Comparison of ENCODE assay signal across 25 cellular contexts in genomic region chr12:81859521-81859920, GRCh38.
A peak's percentile ranks its signal among the peaks of the same experiment; 100 is the strongest.
DNase-seq lines count a peak whose midpoint lies in the region; ATAC-seq, FAIRE-seq and TF ChIP-seq lines count a peak whose summit lies in the region.
"Had no signal": no experiment of that assay in that cellular context is flagged by ENCODE, and none has a peak within 500 bp of the region (broad histone marks: within the 10 kb centered on the region; RNA-seq: fewer than 3 reads in every experiment).

No MANE protein-coding gene starts in this region.

- no peaks in the 10 kb centered on the region for H3K79me2 ChIP-seq in H9 (ENCODE audit: insufficient read depth, low read length)

- no peak overlapping the region for H4K5ac ChIP-seq in H9 (ENCODE audit: insufficient read length, low read depth, low read length)

- TF ChIP-seq CTCF in D721Med (IDR thresholded peaks at IDR 0.05; ENCODE audit: insufficient read depth, missing control alignments) (no peak), epithelial cell of esophagus (IDR thresholded peaks at IDR 0.05; ENCODE audit: insufficient read depth, low read depth, low read length, missing control alignments) (no peak), pancreas (IDR thresholded peaks at IDR 0.05) (no peak), H9 (conservative IDR thresholded peaks at IDR 0.05) (no peak)

- no peak overlapping the region for H2AK5ac ChIP-seq in H9 (ENCODE audit: insufficient read length, low read length)

- ATAC-seq in pancreas, result peak; percentile 69 to 93 (median 89)
- ATAC-seq in stimulated activated naive CD8-positive, alpha-beta T cell treated with anti-CD3 and anti-CD28 coated beads, Interleukin-15, amount 100 ng/mL, for 72 hours, result no peak
- no peak for ATAC-seq in activated naive CD4-positive, alpha-beta T cell treated with anti-CD3 and anti-CD28 coated beads, Interleukin-2, amount 50 U/mL, for 72 hours
- ATAC-seq: activated CD4-positive, alpha-beta T cell treated with anti-CD3 and anti-CD28 coated beads for 36 hours; right lobe of liver; stimulated activated naive B cell treated with anti-CD40 and anti-IgM and Interleukin-4, amounts not matched to agents 10 μg/mL and 1 μg/mL and 100 μg/mL, for 72 hours had no signal

- H3K23ac ChIP-seq in H9 (ENCODE audit: insufficient read length, low read depth, low read length), result no peak overlapping the region

- no peaks in the 10 kb centered on the region for H3K23me2 ChIP-seq in H9 (ENCODE audit: insufficient read length, low read depth, low read length, poor library complexity, severe bottlenecking)

- no peaks in the 10 kb centered on the region for H3K4me1 Mint-ChIP-seq in stimulated activated naive CD8-positive, alpha-beta T cell treated with anti-CD3 and anti-CD28 coated beads, Interleukin-15, amount 100 ng/mL, for 72 hours
- H3K4me1 Mint-ChIP-seq in H9, result peaks cover 7 to 10% of the 10 kb centered on the region in 2 experiments
- H3K4me1 Mint-ChIP-seq: activated CD4-positive, alpha-beta T cell treated with anti-CD3 and anti-CD28 coated beads for 36 hours; nephron progenitor cell; stimulated activated naive B cell treated with anti-CD40 and anti-IgM and Interleukin-4, amounts not matched to agents 10 μg/mL and 1 μg/mL and 100 μg/mL, for 72 hours had no signal

- H3K27me3 ChIP-seq in pancreas, result no peaks in the 10 kb centered on the region
- H3K27me3 ChIP-seq in H9 (ENCODE audit: insufficient read depth, low read length), result no peaks in the 10 kb centered on the region
- H3K27me3 ChIP-seq: BLaER1, ovary, right lobe of liver had no signal

- H2AFZ ChIP-seq in H9 (ENCODE audit: low read length), result no peak overlapping the region

- H3K4me3 ChIP-seq in epithelial cell of esophagus (ENCODE audit: low read length), result no peak overlapping the region
- no peak overlapping the region for H3K4me3 ChIP-seq in pancreas
- H3K4me3 ChIP-seq: BLaER1, lung, ovary, right lobe of liver had no signal

- H4K8ac ChIP-seq in H9 (replicated peaks; ENCODE audit: insufficient read length, low read depth, low read length), result no peak overlapping the region

- no peak overlapping the region for H3K9ac ChIP-seq in H9 (ENCODE audit: extremely low read depth, insufficient read length, low read length)
- H3K9ac ChIP-seq: BLaER1 had no signal

- H3K4me3 Mint-ChIP-seq in stimulated activated naive CD8-positive, alpha-beta T cell treated with anti-CD3 and anti-CD28 coated beads, Interleukin-15, amount 100 ng/mL, for 72 hours, result no peak overlapping the region
- no peak overlapping the region for H3K4me3 Mint-ChIP-seq in H9
- H3K4me3 Mint-ChIP-seq: activated CD4-positive, alpha-beta T cell treated with anti-CD3 and anti-CD28 coated beads for 36 hours; activated T-cell treated with anti-CD3 and anti-CD28 coated beads, Interleukin-2, amount 50 U/mL, for 24 hours; nephron progenitor cell; stimulated activated naive B cell treated with anti-CD40 and anti-IgM and Interleukin-4, amounts not matched to agents 10 μg/mL and 1 μg/mL and 100 μg/mL, for 72 hours; T-helper 1 cell treated with Interleukin-12 subunit alpha and Interleukin-12 subunit beta and Interleukin-4 antibody, amounts not matched to agents 30 μg/mL and 1 μg/mL, for 36 hours had no signal

- H3K18ac ChIP-seq in H9 (ENCODE audit: insufficient read length, low read depth, low read length), result no peak overlapping the region

- H3K4me2 ChIP-seq in H9 (ENCODE audit: insufficient read depth, insufficient read length, low read length), result no peak overlapping the region
- H3K4me2 ChIP-seq: BLaER1 had no signal

- H3K4me1 ChIP-seq in pancreas (peaks cover 0 to 3% (median 0%) of the 10 kb centered on the region in 3 donors), H9 (ENCODE audit: insufficient read depth, low read length) (no peaks in the 10 kb centered on the region)
- H3K4me1 ChIP-seq: BLaER1, right lobe of liver had no signal

- no peaks in the 10 kb centered on the region for H3K36me3 ChIP-seq in pancreas
- H3K36me3 ChIP-seq: BLaER1, ovary, right lobe of liver had no signal

- H3K4ac ChIP-seq in H9 (ENCODE audit: low read depth, low read length), result no peak overlapping the region

- H3K9me3 ChIP-seq in pancreas (no peaks in the 10 kb centered on the region), H9 (ENCODE audit: control insufficient read depth, low read depth, low read length) (no peaks in the 10 kb centered on the region)
- H3K9me3 ChIP-seq: BLaER1, ovary, right lobe of liver had no signal

- H3K56ac ChIP-seq in H9 (ENCODE audit: insufficient read length, low read depth, low read length), result no peak overlapping the region

- no peak overlapping the region for H2BK120ac ChIP-seq in H9 (ENCODE audit: low read depth, low read length, poor library complexity, severe bottlenecking)

- H2BK20ac ChIP-seq in H9 (ENCODE audit: low read depth, low read length, poor library complexity, severe bottlenecking), result no peak overlapping the region

- no peak overlapping the region for H3K14ac ChIP-seq in H9 (ENCODE audit: insufficient read depth, low read length)

- no peak overlapping the region for H4K91ac ChIP-seq in H9 (ENCODE audit: insufficient read length, low read depth, low read length)

- no peaks in the 10 kb centered on the region for H3K9me3 Mint-ChIP-seq in stimulated activated naive CD8-positive, alpha-beta T cell treated with anti-CD3 and anti-CD28 coated beads, Interleukin-15, amount 100 ng/mL, for 72 hours
- no peaks in the 10 kb centered on the region for H3K9me3 Mint-ChIP-seq in activated naive CD4-positive, alpha-beta T cell treated with anti-CD3 and anti-CD28 coated beads, Interleukin-2, amount 50 U/mL, for 72 hours
- no peaks in the 10 kb centered on the region for H3K9me3 Mint-ChIP-seq in H9
- H3K9me3 Mint-ChIP-seq: activated T-cell treated with anti-CD3 and anti-CD28 coated beads, Interleukin-2, amount 50 U/mL, for 24 hours; nephron progenitor cell; T-helper 1 cell treated with Interleukin-12 subunit alpha and Interleukin-12 subunit beta and Interleukin-4 antibody, amounts not matched to agents 30 μg/mL and 1 μg/mL, for 36 hours had no signal

- no peak overlapping the region for H2BK5ac ChIP-seq in H9 (ENCODE audit: insufficient read length, low read length)

- no peak overlapping the region for H3K27ac Mint-ChIP-seq in stimulated activated naive CD8-positive, alpha-beta T cell treated with anti-CD3 and anti-CD28 coated beads, Interleukin-15, amount 100 ng/mL, for 72 hours
- no peak overlapping the region for H3K27ac Mint-ChIP-seq in activated naive CD4-positive, alpha-beta T cell treated with anti-CD3 and anti-CD28 coated beads, Interleukin-2, amount 50 U/mL, for 72 hours
- H3K27ac Mint-ChIP-seq in H9, result no peak overlapping the region
- H3K27ac Mint-ChIP-seq: activated CD4-positive, alpha-beta T cell treated with anti-CD3 and anti-CD28 coated beads for 36 hours; activated T-cell treated with anti-CD3 and anti-CD28 coated beads, Interleukin-2, amount 50 U/mL, for 24 hours; nephron progenitor cell; stimulated activated naive B cell treated with anti-CD40 and anti-IgM and Interleukin-4, amounts not matched to agents 10 μg/mL and 1 μg/mL and 100 μg/mL, for 72 hours; T-helper 1 cell treated with Interleukin-12 subunit alpha and Interleukin-12 subunit beta and Interleukin-4 antibody, amounts not matched to agents 30 μg/mL and 1 μg/mL, for 36 hours had no signal

- no peak overlapping the region for H3K27ac ChIP-seq in pancreas
- H3K27ac ChIP-seq in H9 (ENCODE audit: insufficient read length, low read depth, low read length), result no peak overlapping the region
- H3K27ac ChIP-seq: BLaER1, ovary, right lobe of liver had no signal

- no peaks in the 10 kb centered on the region for H3K36me3 Mint-ChIP-seq in activated naive CD4-positive, alpha-beta T cell treated with anti-CD3 and anti-CD28 coated beads, Interleukin-2, amount 50 U/mL, for 72 hours
- no peaks in the 10 kb centered on the region for H3K36me3 Mint-ChIP-seq in H9 (ENCODE audit: insufficient read depth in 1 of 3, low read depth in 3 of 3)
- H3K36me3 Mint-ChIP-seq: stimulated activated naive B cell treated with anti-CD40 and anti-IgM and Interleukin-4, amounts not matched to agents 10 μg/mL and 1 μg/mL and 100 μg/mL, for 72 hours had no signal

- no peaks in the 10 kb centered on the region for H3K27me3 Mint-ChIP-seq in stimulated activated naive CD8-positive, alpha-beta T cell treated with anti-CD3 and anti-CD28 coated beads, Interleukin-15, amount 100 ng/mL, for 72 hours
- no peaks in the 10 kb centered on the region for H3K27me3 Mint-ChIP-seq in H9 (ENCODE audit: low read depth)
- H3K27me3 Mint-ChIP-seq: activated CD4-positive, alpha-beta T cell treated with anti-CD3 and anti-CD28 coated beads for 36 hours; activated T-cell treated with anti-CD3 and anti-CD28 coated beads, Interleukin-2, amount 50 U/mL, for 24 hours; stimulated activated naive B cell treated with anti-CD40 and anti-IgM and Interleukin-4, amounts not matched to agents 10 μg/mL and 1 μg/mL and 100 μg/mL, for 72 hours had no signal

- H3T11ph ChIP-seq in H9 (ENCODE audit: low read length), result no peak overlapping the region

- 23 to 26% methylated on average over 3 of the region's 3 CpGs for WGBS in pancreas, 2 donors
- no CpG with 5 or more reads among the region's 3 CpGs for WGBS in H9 (ENCODE audit: extremely low coverage, insufficient read length, low lambda C conversion rate)

- intact Hi-C loops in pancreas (cut with DNase I), result no loop called here

- H3K79me1 ChIP-seq in H9 (ENCODE audit: insufficient read depth, low read depth, low read length, poor library complexity, severe bottlenecking), result no peaks in the 10 kb centered on the region

- H2BK15ac ChIP-seq in H9 (ENCODE audit: low read depth, low read length), result no peak overlapping the region

- no peak overlapping the region for H2BK12ac ChIP-seq in H9 (ENCODE audit: insufficient read length, low read depth, low read length)

- DNase-seq in D721Med (ENCODE audit: insufficient read length, low spot score) (no peak), NCI-H82 (lab: John Stamatoyannopoulos, UW) (peak; percentile 28), epithelial cell of esophagus (ENCODE audit: low read depth) (peak; percentile 26), pancreas (no peak), UCSD-AML1 (lab: John Stamatoyannopoulos, UW; ENCODE audit: unreplicated experiment) (no peak), H9 (no peak)
- no peak for DNase-seq in stimulated activated naive CD8-positive, alpha-beta T cell treated with anti-CD3 and anti-CD28 coated beads, Interleukin-15, amount 100 ng/mL, for 72 hours
- DNase-seq in activated naive CD4-positive, alpha-beta T cell treated with anti-CD3 and anti-CD28 coated beads, Interleukin-2, amount 50 U/mL, for 72 hours (ENCODE audit: low spot score in 2 of 2), result no peak
- DNase-seq: activated CD4-positive, alpha-beta T cell treated with anti-CD3 and anti-CD28 coated beads for 36 hours; activated T-cell treated with anti-CD3 and anti-CD28 coated beads, Interleukin-2, amount 50 U/mL, for 24 hours; GOT3; NCI-H1105; NCI-H1930; NCI-H526 treated with DMSO at 0.1 percent for 48 hours; nephron progenitor cell; ovary; right lobe of liver; RPMI8226; stimulated activated naive B cell treated with anti-CD40 and anti-IgM and Interleukin-4, amounts not matched to agents 10 μg/mL and 1 μg/mL and 100 μg/mL, for 72 hours had no signal

- H4K20me1 ChIP-seq in H9 (ENCODE audit: control insufficient read depth, insufficient read depth, insufficient read length), result no peaks in the 10 kb centered on the region
- H4K20me1 ChIP-seq: BLaER1 had no signal

- FAIRE-seq in D721Med (lab: Jason Lieb, UNC) (peak; percentile 96), pancreas (lab: Jason Lieb, UNC) (no peak)
- FAIRE-seq: GM12891, islet of Langerhans, urothelium cell line had no signal

Comparison
In these comparisons a context has a peak if more than half of its experiments do, and no peak if none do; other contexts are left out.
1. DNase-seq: peak in NCI-H82 (single experiment) and epithelial cell of esophagus (single experiment); none in D721Med (single experiment), pancreas (0 of 6), stimulated activated naive CD8-positive, alpha-beta T cell treated with anti-CD3 and anti-CD28 coated beads, Interleukin-15, amount 100 ng/mL, for 72 hours (0 of 2), UCSD-AML1 (single experiment), activated naive CD4-positive, alpha-beta T cell treated with anti-CD3 and anti-CD28 coated beads, Interleukin-2, amount 50 U/mL, for 72 hours (0 of 2) and H9 (single experiment).
2. ATAC-seq: peak in pancreas (4 of 4); none in stimulated activated naive CD8-positive, alpha-beta T cell treated with anti-CD3 and anti-CD28 coated beads, Interleukin-15, amount 100 ng/mL, for 72 hours (single experiment) and activated naive CD4-positive, alpha-beta T cell treated with anti-CD3 and anti-CD28 coated beads, Interleukin-2, amount 50 U/mL, for 72 hours (0 of 2).